In the genomic region with DNA sequence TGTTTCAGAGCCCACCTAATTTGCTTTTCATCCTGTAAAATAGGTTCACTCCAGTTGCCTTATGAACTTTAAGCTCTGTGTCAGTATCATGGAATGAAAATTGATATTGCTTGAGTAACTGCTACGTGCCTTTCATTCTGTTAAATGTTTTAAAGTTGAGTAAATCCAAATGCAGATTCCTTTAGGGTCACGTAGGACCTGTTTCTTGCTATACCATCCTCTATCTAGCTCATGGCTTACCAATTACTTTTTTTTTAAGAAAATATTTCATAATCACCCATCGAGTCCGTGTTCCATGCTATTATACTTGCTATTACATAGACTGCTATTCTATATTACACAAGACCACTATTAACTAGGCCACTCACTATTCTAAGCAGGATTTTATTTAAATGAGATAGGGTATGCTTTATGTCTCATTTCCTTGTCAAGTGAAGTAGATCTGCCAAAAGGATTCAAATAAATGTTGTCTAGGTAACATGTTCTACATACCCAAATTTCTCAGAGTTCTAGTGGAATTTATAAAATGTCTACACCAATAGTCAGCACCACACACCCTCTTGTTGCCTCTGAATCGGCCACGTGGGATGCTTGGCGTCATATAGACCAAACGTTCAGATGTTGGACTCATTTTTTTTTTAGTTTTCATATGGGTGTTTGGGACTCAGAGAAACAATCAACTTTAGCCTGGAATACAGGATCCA, we compare ENCODE assay signal across 18 cellular contexts. TPM values are rescaled to one million over a fixed set of nuclear protein-coding genes. Genes with fewer than 3 reads are reported as not detected.
DNase-seq lines count a peak whose midpoint lies in the region; TF ChIP-seq lines count a peak whose summit lies in the region.
"Had no signal": no experiment of that assay in that cellular context is flagged by ENCODE, and none has a peak within 500 bp of the region (broad histone marks: within the 10 kb centered on the region; RNA-seq: fewer than 3 reads in every experiment).

No MANE protein-coding gene starts in this region.

- peak overlapping the region; percentile 97 for H3K27ac Mint-ChIP-seq in HFFc6
- no peak overlapping the region for H3K27ac Mint-ChIP-seq in activated naive CD4-positive, alpha-beta T cell treated with anti-CD3 and anti-CD28 coated beads, Interleukin-2, amount 10 ng/mL, durations not matched to agents 7 days and 5 days

- H3K4ac ChIP-seq in trophoblast cell (ENCODE audit: low read depth, low read length), result no peak overlapping the region

- H4K91ac ChIP-seq in trophoblast cell (ENCODE audit: low read depth, low read length), result no peak overlapping the region

- no peaks in the 10 kb centered on the region for H3K27me3 ChIP-seq in trophoblast cell (ENCODE audit: insufficient read depth, low read length)

- peak overlapping the region; percentile 15 for H3K4me3 Mint-ChIP-seq in HFFc6
- no peak overlapping the region for H3K4me3 Mint-ChIP-seq in activated naive CD4-positive, alpha-beta T cell treated with anti-CD3 and anti-CD28 coated beads, Interleukin-2, amount 10 ng/mL, durations not matched to agents 7 days and 5 days

- no peak overlapping the region for H4K12ac ChIP-seq in trophoblast cell (ENCODE audit: low read depth, low read length)

- H2BK120ac ChIP-seq in trophoblast cell (ENCODE audit: insufficient read depth, low read length, poor library complexity), result no peak overlapping the region

- H3K27me3 Mint-ChIP-seq in HFFc6 (ENCODE audit: insufficient read depth), result no peaks in the 10 kb centered on the region; the same call in 1 of the 2 replicates
- no peaks in the 10 kb centered on the region for H3K27me3 Mint-ChIP-seq in activated naive CD4-positive, alpha-beta T cell treated with anti-CD3 and anti-CD28 coated beads, Interleukin-2, amount 10 ng/mL, durations not matched to agents 7 days and 5 days

- H3K79me2 ChIP-seq in trophoblast cell (ENCODE audit: control insufficient read depth, insufficient read depth, low read length, poor library complexity), result no peaks in the 10 kb centered on the region

- H3K27ac ChIP-seq in trophoblast cell (ENCODE audit: low read depth, low read length), result no peak overlapping the region
- H3K27ac ChIP-seq: C4-2B had no signal

- H3K14ac ChIP-seq in trophoblast cell (ENCODE audit: low read length), result no peak overlapping the region

- H3K4me1 Mint-ChIP-seq in HFFc6 (ENCODE audit: low read depth), result peaks cover 72% of the 10 kb centered on the region
- no peaks in the 10 kb centered on the region for H3K4me1 Mint-ChIP-seq in activated naive CD4-positive, alpha-beta T cell treated with anti-CD3 and anti-CD28 coated beads, Interleukin-2, amount 10 ng/mL, durations not matched to agents 7 days and 5 days

- no peak overlapping the region for H3K9ac ChIP-seq in trophoblast cell (ENCODE audit: low read length)

- H2AFZ ChIP-seq in trophoblast cell (ENCODE audit: insufficient read depth, low read length, poor library complexity), result no peak overlapping the region

- no peaks in the 10 kb centered on the region; the same call in 1 of the 2 replicates for H3K9me3 Mint-ChIP-seq in HFFc6
- no peaks in the 10 kb centered on the region for H3K9me3 Mint-ChIP-seq in activated naive CD4-positive, alpha-beta T cell treated with anti-CD3 and anti-CD28 coated beads, Interleukin-2, amount 10 ng/mL, durations not matched to agents 7 days and 5 days

- H2BK5ac ChIP-seq in trophoblast cell (ENCODE audit: low read depth, low read length, poor library complexity), result no peak overlapping the region

- H3K9me3 ChIP-seq in trophoblast cell (ENCODE audit: insufficient read depth, low read depth, low read length), result no peaks in the 10 kb centered on the region
- H3K9me3 ChIP-seq: HAP-1 had no signal

- TF ChIP-seq CTCF in AG10803 (conservative IDR thresholded peaks at IDR 0.05; ENCODE audit: low read length) (no peak), HFFc6 (IDR thresholded peaks at IDR 0.05) (no peak)

- H3K23ac ChIP-seq in trophoblast cell (ENCODE audit: low read length), result no peak overlapping the region

- H4K8ac ChIP-seq in trophoblast cell (ENCODE audit: low read depth, low read length), result no peak overlapping the region

- no peak overlapping the region for H3K4me3 ChIP-seq in AG10803 (ENCODE audit: low read length)
- no peak overlapping the region for H3K4me3 ChIP-seq in trophoblast cell (ENCODE audit: low read depth, low read length)
- H3K4me3 ChIP-seq: HAP-1, K562 had no signal

- no peak overlapping the region for H2AK5ac ChIP-seq in trophoblast cell (ENCODE audit: low read length)

- WGBS in trophoblast cell (ENCODE audit: extremely low coverage, insufficient coverage, insufficient read length), result no CpG with 5 or more reads among the region's 8 CpGs

- no peak overlapping the region for H2BK12ac ChIP-seq in trophoblast cell (ENCODE audit: low read length)

- peaks cover 2 to 8% of the 10 kb centered on the region in 2 experiments for H3K4me1 ChIP-seq in trophoblast cell (ENCODE audit: control insufficient read depth in 1 of 2, insufficient read depth in 2 of 2, low read length in 2 of 2)
- H3K4me1 ChIP-seq: HAP-1 had no signal

- CTCF ChIA-PET in activated naive CD4-positive, alpha-beta T cell treated with anti-CD3 and anti-CD28 coated beads, Interleukin-2, amount 10 ng/mL, durations not matched to agents 7 days and 5 days (lab: Charles Lee), result no interaction called here

- H3K18ac ChIP-seq in trophoblast cell (ENCODE audit: low read length), result no peak overlapping the region

- H3K36me3 ChIP-seq in trophoblast cell (ENCODE audit: control insufficient read depth in 1 of 2, insufficient read depth in 2 of 2, low read length in 2 of 2), result no peaks in the 10 kb centered on the region
- H3K36me3 ChIP-seq: HAP-1 had no signal

- H3K79me1 ChIP-seq in trophoblast cell (ENCODE audit: low read length), result no peaks in the 10 kb centered on the region

- H3K36me3 Mint-ChIP-seq in HFFc6 (ENCODE audit: low read depth), result no peaks in the 10 kb centered on the region
- H3K36me3 Mint-ChIP-seq in activated naive CD4-positive, alpha-beta T cell treated with anti-CD3 and anti-CD28 coated beads, Interleukin-2, amount 10 ng/mL, durations not matched to agents 7 days and 5 days, result no peaks in the 10 kb centered on the region

- H3K4me2 ChIP-seq in trophoblast cell (ENCODE audit: low read length), result no peak overlapping the region

- DNase-seq in AG10803 (ENCODE audit: low read depth) (peak; percentile 75), HFFc6 (peak; percentile 79), amniotic epithelial cell (ENCODE audit: low read depth) (peak; percentile 36), trophoblast cell (peak; percentile 70 to 92), hypothalamus (lab: John Stamatoyannopoulos, UW) (no peak), NCI-H2227 treated with DMSO at 0.1 percent for 48 hours (lab: John Stamatoyannopoulos, UW) (no peak), dermis blood vessel endothelial cell (no peak)
- DNase-seq in activated naive CD4-positive, alpha-beta T cell treated with anti-CD3 and anti-CD28 coated beads, Interleukin-2, amount 10 ng/mL, durations not matched to agents 7 days and 5 days, result no peak
- DNase-seq: DMS 273 treated with DMSO at 0.1 percent for 48 hours, NCI-H1417, NCI-H1930, NCI-H446, NCI-H69, SHP77 had no signal

RNA-seq across cellular contexts. Expression of a gene that starts 11.9 kb away (rescaled TPM):
- total RNA-seq in HFFc6 (2021; fragmentation: NEBNext Ultra II Directional; extraction: Animal tissue kit (Norgen Biotek cat#: 25700)), result under 1 TPM; 0.07 to 0.81 (median 0.45) TPM
- 1.9 and 2.1 TPM in 2 replicates for polyA plus RNA-seq in trophoblast cell (2013)
- not detected in 2 replicates for total RNA-seq in dermis blood vessel endothelial cell
- total RNA-seq: Daoy had no signal

Comparison
In these comparisons a context has a peak if more than half of its experiments do, and no peak if none do; other contexts are left out.
1. DNase-seq: peak in AG10803 (single experiment), HFFc6 (single experiment), amniotic epithelial cell (single experiment) and trophoblast cell (2 of 2); none in activated naive CD4-positive, alpha-beta T cell treated with anti-CD3 and anti-CD28 coated beads, Interleukin-2, amount 10 ng/mL, durations not matched to agents 7 days and 5 days (single experiment), hypothalamus (0 of 51), NCI-H2227 treated with DMSO at 0.1 percent for 48 hours (single experiment) and dermis blood vessel endothelial cell (single experiment).